18 cellular contexts compared by ENCODE assay signal in genomic region chr1:88922214-88922613, GRCh38.
"Had no signal": no experiment of that assay in that cellular context is flagged by ENCODE, and none has a peak within 500 bp of the region (broad histone marks: within the 10 kb centered on the region; RNA-seq: fewer than 3 reads in every experiment).

No MANE protein-coding gene starts in this region.

- H3K27ac Mint-ChIP-seq: activated naive CD4-positive, alpha-beta T cell treated with anti-CD3 and anti-CD28 coated beads, Interleukin-2, amount 50 U/mL, for 72 hours; stimulated activated naive B cell treated with anti-CD40 and anti-IgM and Interleukin-4, amounts not matched to agents 10 μg/mL and 1 μg/mL and 100 μg/mL, for 72 hours had no signal

- H3K9me3 ChIP-seq: neutrophil had no signal

- H3K36me3 ChIP-seq: uterus had no signal

- H3K4me1 Mint-ChIP-seq: naive thymus-derived CD8-positive, alpha-beta T cell; stimulated activated naive B cell treated with anti-CD40 and anti-IgM and Interleukin-4, amounts not matched to agents 10 μg/mL and 1 μg/mL and 100 μg/mL, for 72 hours had no signal

- H3K4me3 Mint-ChIP-seq: naive thymus-derived CD8-positive, alpha-beta T cell; stimulated activated naive B cell treated with anti-CD40 and anti-IgM and Interleukin-4, amounts not matched to agents 10 μg/mL and 1 μg/mL and 100 μg/mL, for 72 hours had no signal

- H3K27ac ChIP-seq: dorsolateral prefrontal cortex, esophagus muscularis mucosa, left lung, neutrophil, skin epidermis, tibial artery, uterus had no signal

- ATAC-seq: activated naive CD4-positive, alpha-beta T cell treated with anti-CD3 and anti-CD28 coated beads, Interleukin-2, amount 50 U/mL, for 72 hours; left lung; naive thymus-derived CD8-positive, alpha-beta T cell; stimulated activated naive B cell treated with anti-CD40 and anti-IgM and Interleukin-4, amounts not matched to agents 10 μg/mL and 1 μg/mL and 100 μg/mL, for 72 hours had no signal

- DNase-seq: activated CD4-positive, alpha-beta T cell treated with anti-CD3 and anti-CD28 coated beads for 1 hour; activated CD4-positive, alpha-beta T cell treated with anti-CD3 and anti-CD28 coated beads, Interleukin-2, amount 50 U/mL, for 4 hours; activated T-cell treated with anti-CD3 and anti-CD28 coated beads, Interleukin-2, amount 50 U/mL, for 1 hour; dorsolateral prefrontal cortex; hippocampal formation; kidney; left lung; naive thymus-derived CD8-positive, alpha-beta T cell; stimulated activated CD4-positive, alpha-beta T cell treated with anti-CD3 and anti-CD28 coated beads, Interleukin-15, amount 100 ng/mL, for 24 hours; stimulated activated CD4-positive, alpha-beta T cell treated with anti-CD3 and anti-CD28 coated beads, Interleukin-4, amount 100 ng/mL, for 1 hour; stimulated activated naive B cell treated with anti-CD40 and anti-IgM and Interleukin-4, amounts not matched to agents 10 μg/mL and 1 μg/mL and 100 μg/mL, for 72 hours; T-helper 9 cell; tibial artery; uterus had no signal

- H3K4me3 ChIP-seq: dorsolateral prefrontal cortex, esophagus muscularis mucosa, left lung, skin epidermis, tibial artery, uterus had no signal

- H3K4me1 ChIP-seq: esophagus muscularis mucosa, left lung, tibial artery, uterus had no signal

- H3K27me3 Mint-ChIP-seq: naive thymus-derived CD8-positive, alpha-beta T cell; stimulated activated naive B cell treated with anti-CD40 and anti-IgM and Interleukin-4, amounts not matched to agents 10 μg/mL and 1 μg/mL and 100 μg/mL, for 72 hours had no signal

- H3K27me3 ChIP-seq: dorsolateral prefrontal cortex, esophagus muscularis mucosa, left lung, neutrophil, tibial artery, uterus had no signal
